Comparison of ENCODE assay signal across 1 cellular context in the genomic region with DNA sequence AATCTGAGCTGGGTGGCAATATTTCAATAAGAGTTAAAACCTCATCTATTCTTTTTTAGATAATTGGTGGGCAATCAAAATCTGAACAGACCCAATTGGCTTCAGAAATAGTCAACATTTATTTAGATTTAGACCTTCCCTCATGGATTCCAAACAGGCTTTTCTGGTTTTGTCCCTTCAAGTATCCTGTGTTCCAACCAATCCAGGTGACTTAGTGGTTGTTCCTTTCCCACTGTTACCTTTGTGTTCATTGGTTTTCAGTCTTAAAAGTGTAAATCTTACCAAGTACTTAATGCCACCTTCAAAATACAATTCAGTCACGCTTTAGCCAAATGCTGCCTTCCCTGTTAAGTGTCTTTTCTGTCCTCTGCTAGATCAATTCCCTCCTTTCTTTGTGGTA.
TF ChIP-seq lines count a peak whose summit lies in the region.

No MANE protein-coding gene starts in this region.

TF ChIP-seq in H1, 55 proteins besides CTCF, POLR2A, EP300 and RAD21 (continued from another document):
- no peak for TF ChIP-seq USF2 (IDR thresholded peaks at IDR 0.05; ENCODE audit: low read length)
- TF ChIP-seq CHD2 (IDR thresholded peaks at IDR 0.05; ENCODE audit: low read length), result no peak
- TF ChIP-seq YY1 (IDR thresholded peaks at IDR 0.05; ENCODE audit: low read depth, low read length), result no peak
- no peak for TF ChIP-seq CBX8 (IDR thresholded peaks at IDR 0.05; ENCODE audit: borderline replicate concordance, low read depth, low read length)
- no peak for TF ChIP-seq SRF (IDR thresholded peaks at IDR 0.05; ENCODE audit: low read depth, low read length)
- no peak for TF ChIP-seq PHF8 (conservative IDR thresholded peaks at IDR 0.05; ENCODE audit: low read depth, low read length)
- TF ChIP-seq SP2 (IDR thresholded peaks at IDR 0.05; ENCODE audit: low read length), result no peak
- no peak for TF ChIP-seq SP4 (IDR thresholded peaks at IDR 0.05; ENCODE audit: low read length)
- no peak for TF ChIP-seq KDM5A (IDR thresholded peaks at IDR 0.05; ENCODE audit: low read length)
- no peak for TF ChIP-seq NRF1 (IDR thresholded peaks at IDR 0.05; ENCODE audit: low read depth, low read length)
TF ChIP-seq in H1: peak in this region for 0.
